In genomic region chr3:27089641-27090040, GRCh38 we compare ENCODE assay signal across 20 cellular contexts.
"Had no signal": no experiment of that assay in that cellular context is flagged by ENCODE, and none has a peak within 500 bp of the region (broad histone marks: within the 10 kb centered on the region; RNA-seq: fewer than 3 reads in every experiment).

No MANE protein-coding gene starts in this region.

- DNase-seq: KBM-7, NCI-H1092, NCI-H1105 treated with DMSO at 0.1 percent for 48 hours, NCI-H1417 treated with DMSO at 0.1 percent for 48 hours, NCI-H146, NCI-H187, NCI-H2029, NCI-H2081 treated with DMSO at 0.1 percent for 48 hours, NCI-H2171, NCI-H226, NCI-H446, NCI-H510A, NCI-H524 treated with DMSO at 0.1 percent for 48 hours, NCI-H69, NCI-H774, RPMI8226, SIG-M5 had no signal

- H3K9me3 ChIP-seq: SJSA1 had no signal

- H3K36me3 ChIP-seq: SJSA1 had no signal

- H3K27me3 ChIP-seq: SJSA1 had no signal

- H3K4me3 ChIP-seq: SJSA1, SK-N-MC had no signal

- H3K27ac ChIP-seq: HL-60, SJSA1, SK-N-MC had no signal
